In the genomic region with DNA sequence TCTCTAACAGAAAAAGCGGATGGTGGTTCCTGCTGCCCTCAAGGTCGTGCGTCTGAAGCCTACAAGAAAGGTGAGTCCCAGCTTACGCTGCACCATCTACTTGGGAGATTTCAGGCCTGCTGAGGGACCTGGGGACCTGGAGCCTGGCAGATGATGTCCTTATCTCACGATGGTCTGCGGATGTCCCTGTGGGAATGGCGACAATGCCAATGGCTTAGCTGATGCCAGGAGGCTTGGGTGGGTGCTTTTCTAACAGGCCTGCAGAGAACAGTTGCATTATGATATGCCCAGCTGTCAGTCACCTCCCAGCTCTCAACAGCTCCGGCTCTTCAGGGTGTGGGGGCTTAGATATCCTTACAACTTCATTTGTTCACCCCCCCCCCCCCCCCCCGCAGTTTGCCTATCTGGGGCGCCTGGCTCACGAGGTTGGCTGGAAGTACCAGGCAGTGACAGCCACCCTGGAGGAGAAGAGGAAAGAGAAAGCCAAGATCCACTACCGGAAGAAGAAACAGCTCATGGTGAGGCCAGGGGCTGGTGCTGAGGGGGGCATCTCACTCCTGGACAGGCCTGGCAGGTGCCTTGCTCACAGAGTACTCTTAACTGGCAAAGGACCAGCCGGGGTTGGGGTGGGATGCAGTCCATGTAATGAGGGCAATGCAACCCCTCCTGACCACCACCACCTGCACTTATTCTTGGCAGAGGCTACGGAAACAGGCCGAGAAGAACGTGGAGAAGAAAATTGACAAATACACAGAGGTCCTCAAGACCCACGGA, we compare ENCODE assay signal across 12 cellular contexts. TPM values are rescaled to one million over a fixed set of nuclear protein-coding genes. Genes with fewer than 3 reads are reported as not detected.
A peak's percentile ranks its signal among the peaks of the same experiment; 100 is the strongest.
DNase-seq lines count a peak whose midpoint lies in the region; ATAC-seq, FAIRE-seq and TF ChIP-seq lines count a peak whose summit lies in the region.
"Had no signal": no experiment of that assay in that cellular context is flagged by ENCODE, and none has a peak within 500 bp of the region (broad histone marks: within the 10 kb centered on the region; RNA-seq: fewer than 3 reads in every experiment).

No MANE protein-coding gene starts in this region.

- H3K9me2 ChIP-seq in hepatocyte (replicated peaks; ENCODE audit: insufficient read depth), result no peaks in the 10 kb centered on the region

- H3K4me3 Mint-ChIP-seq in T-helper 17 cell, result peak overlapping the region; percentile 97

- intact Hi-C loops in upper lobe of right lung (cut with DNase I), result no loop called here

- H3K27me3 Mint-ChIP-seq in T-helper 17 cell, result no peaks in the 10 kb centered on the region

- 94% methylated on average over 17 of the region's 17 CpGs for WGBS in hepatocyte (ENCODE audit: low lambda C conversion rate, missing lambda C conversion rate)

- H3K27me3 ChIP-seq in AG04450 (ENCODE audit: control insufficient read depth, insufficient read depth, low read length), result no peaks in the 10 kb centered on the region
- no peaks in the 10 kb centered on the region for H3K27me3 ChIP-seq in hepatocyte
- no peaks in the 10 kb centered on the region for H3K27me3 ChIP-seq in upper lobe of right lung

- no peak for DNase-seq in AG04450 (ENCODE audit: low read depth, low spot score)
- no peak for DNase-seq in GM12892 (ENCODE audit: insufficient read length)
- no peak for DNase-seq in T-helper 17 cell
- DNase-seq in hepatocyte (ENCODE audit: low spot score), result no peak
- DNase-seq in effector CD4-positive, alpha-beta T cell, result no peak
- DNase-seq in pons (ENCODE audit: low spot score), result no peak
- no peak for DNase-seq in upper lobe of right lung
- DNase-seq: activated gamma-delta T cell treated with Interleukin-2 at 50 U/mL for 16 hours, islet precursor cell, NCI-H446, right cardiac atrium had no signal

- CTCF ChIA-PET in AG04450 (lab: Charles Lee), result interaction anchor here (0.6 kb wide), 2 partner anchors 43 to 177 kb away, joined by 3 to 6 read pairs; no protein-coding TSS in a partner anchor

- H3K9me3 ChIP-seq in AG04450 (ENCODE audit: control insufficient read depth, insufficient read depth, low read length) (no peaks in the 10 kb centered on the region; the same call in 1 of the 2 replicates), T-helper 17 cell (ENCODE audit: control insufficient read depth, low read length, poor library complexity, severe bottlenecking) (no peaks in the 10 kb centered on the region), hepatocyte (ENCODE audit: low read depth) (no peaks in the 10 kb centered on the region), upper lobe of right lung (no peaks in the 10 kb centered on the region)

- peak overlapping the region; percentile 98 for H3K27ac Mint-ChIP-seq in T-helper 17 cell

- peaks cover 37% of the 10 kb centered on the region for H3K79me2 ChIP-seq in hepatocyte

- no peak overlapping the region for H3K4me2 ChIP-seq in hepatocyte

- ATAC-seq in T-helper 17 cell (no peak), GM18870 (IDR thresholded peaks at IDR 0.05; ENCODE audit: unreplicated experiment) (no peak), upper lobe of right lung (no peak)
- ATAC-seq: right cardiac atrium had no signal

- TF ChIP-seq CTCF in AG04450 (IDR thresholded peaks at IDR 0.05; ENCODE audit: low read depth, low read length) (no peak), hepatocyte (IDR thresholded peaks at IDR 0.05; ENCODE audit: poor library complexity) (no peak), upper lobe of right lung (IDR thresholded peaks at IDR 0.05) (no peak)

- FAIRE-seq in GM12892 (lab: Jason Lieb, UNC), result no peak

- peaks cover 8% of the 10 kb centered on the region for H3K36me3 Mint-ChIP-seq in T-helper 17 cell (ENCODE audit: low read depth)

- H3K27ac ChIP-seq in AG04450 (ENCODE audit: low read depth, low read length) (peak overlapping the region; percentile 39), hepatocyte (peak overlapping the region; percentile 82), upper lobe of right lung (no peak overlapping the region)

- H3K4me1 ChIP-seq in hepatocyte (ENCODE audit: insufficient read depth) (peaks cover 25% of the 10 kb centered on the region), upper lobe of right lung (peaks cover 27% of the 10 kb centered on the region)

- no peak overlapping the region for H3K4me3 ChIP-seq in AG04450 (ENCODE audit: low read depth, low read length)
- H3K4me3 ChIP-seq in hepatocyte, result no peak overlapping the region
- H3K4me3 ChIP-seq in upper lobe of right lung, result no peak overlapping the region

- POLR2A ChIA-PET in AG04450 (lab: Yijun Ruan, JAX), result interaction anchor here (0.6 kb wide), 2 partner anchors 31 to 173 kb away, joined by 4 read pairs; no protein-coding TSS in a partner anchor

- peaks cover 33% of the 10 kb centered on the region for H4K20me1 ChIP-seq in hepatocyte (ENCODE audit: insufficient read depth, poor library complexity, severe bottlenecking)

- H3K36me3 ChIP-seq in hepatocyte (replicated peaks; ENCODE audit: insufficient read depth, low read depth) (peaks cover 5% of the 10 kb centered on the region), upper lobe of right lung (peaks cover 48% of the 10 kb centered on the region)

- H3K4me1 Mint-ChIP-seq in T-helper 17 cell, result peaks cover 46% of the 10 kb centered on the region

- no peak overlapping the region for H2AFZ ChIP-seq in hepatocyte

- TF ChIP-seq POLR2A in GM12892 (IDR thresholded peaks at IDR 0.05; ENCODE audit: low read depth, low read length), result 0 out of 2 replicates have a peak, but pooled peaks have one; percentile 15

RNA-seq across cellular contexts. Expression of a gene that starts 3.8 kb away (rescaled TPM):
- polyA plus RNA-seq in AG04450 (2011; rRNA removed), result 3,816 and 4,938 TPM in 2 replicates
- polyA minus RNA-seq in AG04450 (2011; rRNA and poly(A)+ RNA removed), result 1,026 and 1,599 TPM in 2 replicates
- 4,907 TPM for polyA plus RNA-seq in GM12892 (2012; ENCODE audit: missing spikeins)
- total RNA-seq in T-helper 17 cell, result 1,000 to 10,000 TPM; 5,253 to 5,291 TPM
- 1,997 and 2,349 TPM in 2 replicates for total RNA-seq in hepatocyte
- 904 and 953 TPM in 2 replicates for polyA plus RNA-seq in hepatocyte
- 1,829 TPM for total RNA-seq in upper lobe of right lung

RNA-seq across cellular contexts. Expression of a gene that starts 5.0 kb away (rescaled TPM):
- polyA plus RNA-seq in AG04450 (2011; rRNA removed) (1,562 and 2,122 TPM in 2 replicates), hepatocyte (672 and 689 TPM in 2 replicates)
- 912 and 1,125 TPM in 2 replicates for polyA minus RNA-seq in AG04450 (2011; rRNA and poly(A)+ RNA removed)
- 6,590 TPM for polyA plus RNA-seq in GM12892 (2012; ENCODE audit: missing spikeins)
- total RNA-seq in T-helper 17 cell (1,000 to 10,000 TPM; 2,538 to 2,634 TPM), hepatocyte (3,532 and 3,955 TPM in 2 replicates), upper lobe of right lung (1,616 TPM)

RNA-seq across cellular contexts. Expression of a gene that starts 17.2 kb away (rescaled TPM):
- polyA plus RNA-seq in AG04450 (2011; rRNA removed), result 3.7 and 5.9 TPM in 2 replicates
- polyA minus RNA-seq in AG04450 (2011; rRNA and poly(A)+ RNA removed), result 0.87 and 1.9 TPM in 2 replicates
- polyA plus RNA-seq in GM12892 (2012; ENCODE audit: missing spikeins), result 4.3 TPM
- 100 to 1,000 TPM; 349 to 455 TPM for total RNA-seq in T-helper 17 cell
- total RNA-seq in hepatocyte, result 0.24 and 1.3 TPM in 2 replicates
- 2.8 and 3.0 TPM in 2 replicates for polyA plus RNA-seq in hepatocyte
- 12.1 TPM for total RNA-seq in upper lobe of right lung

RNA-seq across cellular contexts. Expression of a gene that starts 21.2 kb away (rescaled TPM):
- polyA plus RNA-seq in AG04450 (2011; rRNA removed), result 46.1 and 68.1 TPM in 2 replicates
- polyA minus RNA-seq in AG04450 (2011; rRNA and poly(A)+ RNA removed), result 21.6 and 22.1 TPM in 2 replicates
- not detected for polyA plus RNA-seq in GM12892 (2012; ENCODE audit: missing spikeins)
- 10 to 100 TPM; 18.7 to 24.6 TPM for total RNA-seq in T-helper 17 cell
- 313 and 321 TPM in 2 replicates for total RNA-seq in hepatocyte
- 509 and 519 TPM in 2 replicates for polyA plus RNA-seq in hepatocyte
- 320 TPM for total RNA-seq in upper lobe of right lung

RNA-seq across cellular contexts. Expression of a gene that starts 36.6 kb away (rescaled TPM):
- polyA plus RNA-seq in AG04450 (2011; rRNA removed) (14.7 and 29.4 TPM in 2 replicates), hepatocyte (81.4 and 85.4 TPM in 2 replicates)
- polyA minus RNA-seq in AG04450 (2011; rRNA and poly(A)+ RNA removed), result 7.7 and 9.4 TPM in 2 replicates
- 0.23 TPM for polyA plus RNA-seq in GM12892 (2012; ENCODE audit: missing spikeins)
- total RNA-seq in T-helper 17 cell (1 to 10 TPM in 1 of 2 donors, under 1 TPM in 1; 0.97 to 1.3 TPM), hepatocyte (20.5 and 25.8 TPM in 2 replicates), upper lobe of right lung (22.1 TPM)

Comparison
In these comparisons a context has a peak if more than half of its experiments do, and no peak if none do; other contexts are left out.
1. RNA of a gene that starts 17.2 kb away (total RNA-seq): 349 to 455 TPM in T-helper 17 cell; 12.1 TPM in upper lobe of right lung (single experiment) and 0.24 to 1.3 TPM in hepatocyte; every median in the first group is over 10 times any median in the second.